ENCODE assay signal across 16 cellular contexts in genomic region chr7:157684157-157684595, GRCh38.
DNase-seq lines count a peak whose midpoint lies in the region; ATAC-seq and TF ChIP-seq lines count a peak whose summit lies in the region.
"Had no signal": no experiment of that assay in that cellular context is flagged by ENCODE, and none has a peak within 500 bp of the region (broad histone marks: within the 10 kb centered on the region; RNA-seq: fewer than 3 reads in every experiment).

No MANE protein-coding gene starts in this region.

- no peaks in the 10 kb centered on the region for H3K9me3 ChIP-seq in smooth muscle cell (replicated peaks; ENCODE audit: low read depth)
- H3K9me3 ChIP-seq: BE2C had no signal

- peak overlapping the region; percentile 19 for H3K4me3 ChIP-seq in smooth muscle cell

- peak overlapping the region; percentile 54 for H3K4me3 Mint-ChIP-seq in activated naive CD4-positive, alpha-beta T cell treated with anti-CD3 and anti-CD28 coated beads, Interleukin-2, amount 50 U/mL, for 24 hours
- H3K4me3 Mint-ChIP-seq: activated CD4-positive, alpha-beta T cell treated with anti-CD3 and anti-CD28 coated beads, Interleukin-2, amount 10 ng/mL, durations not matched to agents 24 days and 14 days; activated naive CD8-positive, alpha-beta T cell treated with anti-CD3 and anti-CD28 coated beads for 36 hours had no signal

- peaks cover 100% of the 10 kb centered on the region for H3K27me3 ChIP-seq in smooth muscle cell (ENCODE audit: low read depth)

- DNase-seq in activated naive CD4-positive, alpha-beta T cell treated with Interleukin-2 at 50 U/mL for 16 hours: no peak
- peak; percentile 61 for DNase-seq in astrocyte of the hippocampus (ENCODE audit: low read depth, low spot score)
- peak; percentile 45 for DNase-seq in islet precursor cell
- DNase-seq in smooth muscle cell (lab: John Stamatoyannopoulos, UW; ENCODE audit: unreplicated experiment): no peak
- DNase-seq in NAMALWA (ENCODE audit: low spot score): no peak
- DNase-seq: activated CD4-positive, alpha-beta T cell treated with anti-CD3 and anti-CD28 coated beads, Interleukin-2, amount 10 ng/mL, durations not matched to agents 24 days and 14 days; activated naive CD8-positive, alpha-beta T cell treated with anti-CD3 and anti-CD28 coated beads for 36 hours; BE2C; dermis blood vessel endothelial cell; KG1; NCI-H2029; stimulated activated CD4-positive, alpha-beta T cell treated with anti-CD3 and anti-CD28 coated beads, Interleukin-4, amount 100 ng/mL, for 4 hours had no signal

- WGBS in smooth muscle cell (ENCODE audit: low lambda C conversion rate): 1% methylated on average over 15 of the region's 38 CpGs

- H3K27ac ChIP-seq in smooth muscle cell (ENCODE audit: low read depth): no peak overlapping the region

- H3K79me2 ChIP-seq in smooth muscle cell (ENCODE audit: low read depth): no peaks in the 10 kb centered on the region

- H3F3A ChIP-seq in smooth muscle cell (ENCODE audit: low read depth): no peaks in the 10 kb centered on the region

- no peak overlapping the region for H3K27ac Mint-ChIP-seq in activated naive CD4-positive, alpha-beta T cell treated with anti-CD3 and anti-CD28 coated beads, Interleukin-2, amount 50 U/mL, for 24 hours
- H3K27ac Mint-ChIP-seq: activated CD4-positive, alpha-beta T cell treated with anti-CD3 and anti-CD28 coated beads, Interleukin-2, amount 10 ng/mL, durations not matched to agents 24 days and 14 days; activated naive CD8-positive, alpha-beta T cell treated with anti-CD3 and anti-CD28 coated beads for 36 hours had no signal

- peaks cover 28% of the 10 kb centered on the region for H3K4me1 Mint-ChIP-seq in activated naive CD4-positive, alpha-beta T cell treated with anti-CD3 and anti-CD28 coated beads, Interleukin-2, amount 50 U/mL, for 24 hours

- H4K20me1 ChIP-seq in smooth muscle cell (ENCODE audit: low read depth): no peaks in the 10 kb centered on the region

- H3K4me2 ChIP-seq in smooth muscle cell: peak overlapping the region; percentile 68

- no peak overlapping the region for H2AFZ ChIP-seq in smooth muscle cell (ENCODE audit: low read depth)

- no peak for TF ChIP-seq CTCF in smooth muscle cell (IDR thresholded peaks at IDR 0.05; ENCODE audit: borderline replicate concordance, insufficient read depth, poor library complexity, severe bottlenecking)

- H3K9ac ChIP-seq in smooth muscle cell (ENCODE audit: low read depth): no peak overlapping the region

- peaks cover 71% of the 10 kb centered on the region for H3K4me1 ChIP-seq in smooth muscle cell (ENCODE audit: low read depth)
- H3K4me1 ChIP-seq: BE2C had no signal

- H3K36me3 ChIP-seq in smooth muscle cell (ENCODE audit: low read depth): no peaks in the 10 kb centered on the region
- H3K36me3 ChIP-seq: BE2C had no signal

- ATAC-seq in HG02623 (IDR thresholded peaks at IDR 0.05; ENCODE audit: unreplicated experiment): no peak
- no peak for ATAC-seq in HG02642 (IDR thresholded peaks at IDR 0.05; ENCODE audit: poor library complexity, unreplicated experiment)
- ATAC-seq: left lobe of liver had no signal

- H3K9me3 Mint-ChIP-seq in activated naive CD4-positive, alpha-beta T cell treated with anti-CD3 and anti-CD28 coated beads, Interleukin-2, amount 50 U/mL, for 24 hours: no peaks in the 10 kb centered on the region
- H3K9me3 Mint-ChIP-seq: activated CD4-positive, alpha-beta T cell treated with anti-CD3 and anti-CD28 coated beads, Interleukin-2, amount 10 ng/mL, durations not matched to agents 24 days and 14 days; activated naive CD8-positive, alpha-beta T cell treated with anti-CD3 and anti-CD28 coated beads for 36 hours had no signal

- peaks cover 2% of the 10 kb centered on the region for H3K36me3 Mint-ChIP-seq in activated naive CD4-positive, alpha-beta T cell treated with anti-CD3 and anti-CD28 coated beads, Interleukin-2, amount 50 U/mL, for 24 hours
- H3K36me3 Mint-ChIP-seq: activated naive CD8-positive, alpha-beta T cell treated with anti-CD3 and anti-CD28 coated beads for 36 hours had no signal

- peaks cover 62% of the 10 kb centered on the region for H3K27me3 Mint-ChIP-seq in activated naive CD4-positive, alpha-beta T cell treated with anti-CD3 and anti-CD28 coated beads, Interleukin-2, amount 50 U/mL, for 24 hours

Comparison
In these comparisons a context has a peak if more than half of its experiments do, and no peak if none do; other contexts are left out.
1. DNase-seq: peak in astrocyte of the hippocampus (single experiment) and islet precursor cell (single experiment); none in activated naive CD4-positive, alpha-beta T cell treated with Interleukin-2 at 50 U/mL for 16 hours (single experiment), smooth muscle cell (single experiment) and NAMALWA (single experiment).